ENCODE assay signal across 11 cellular contexts in genomic region chr2:47336259-47337238, GRCh38. TPM values are rescaled to one million over a fixed set of nuclear protein-coding genes. Genes with fewer than 3 reads are reported as not detected.
A peak's percentile ranks its signal among the peaks of the same experiment; 100 is the strongest.
DNase-seq lines count a peak whose midpoint lies in the region; ATAC-seq and TF ChIP-seq lines count a peak whose summit lies in the region.
"Had no signal": no experiment of that assay in that cellular context is flagged by ENCODE, and none has a peak within 500 bp of the region (broad histone marks: within the 10 kb centered on the region; RNA-seq: fewer than 3 reads in every experiment).

No MANE protein-coding gene starts in this region.

- peaks cover 17 to 46% (median 26%) of the 10 kb centered on the region in 10 experiments for H3K4me1 ChIP-seq in BLaER1 treated with 17β-estradiol and CSF1 and Interleukin-3, amounts not matched to agents 10 nM and 100 nM
- H3K4me1 ChIP-seq in OCI-LY3 (ENCODE audit: low read length) (peaks cover 24% of the 10 kb centered on the region), hepatocyte (ENCODE audit: insufficient read depth) (peaks cover 13% of the 10 kb centered on the region), left lung (peaks cover 0 to 15% of the 10 kb centered on the region in 2 donors)

- H3K27ac ChIP-seq in BLaER1 treated with 17β-estradiol and CSF1 and Interleukin-3, amounts not matched to agents 10 nM and 100 nM = peak overlapping the region in 10 of 11 experiments; percentile 28 to 91 (median 74); a peak in 19 of 22 replicates
- peak overlapping the region; percentile 61 for H3K27ac ChIP-seq in OCI-LY3 (ENCODE audit: low read length)
- H3K27ac ChIP-seq in hepatocyte = peak overlapping the region; percentile 80
- peak overlapping the region in 1 of 2 donors; percentile 38 for H3K27ac ChIP-seq in left lung
- H3K27ac ChIP-seq: cardiac muscle cell had no signal

- no peak overlapping the region for H3K27ac Mint-ChIP-seq in activated CD8-positive, alpha-beta T cell treated with anti-CD3 and anti-CD28 coated beads, Interleukin-2, amount 10 ng/mL, durations not matched to agents 7 days and 5 days
- H3K27ac Mint-ChIP-seq: CD4-positive, alpha-beta T cell had no signal

- H3K79me2 ChIP-seq in OCI-LY3 (ENCODE audit: low read length) = no peaks in the 10 kb centered on the region
- peaks cover 22% of the 10 kb centered on the region for H3K79me2 ChIP-seq in hepatocyte

- no peaks in the 10 kb centered on the region for H3K9me3 Mint-ChIP-seq in activated CD8-positive, alpha-beta T cell treated with anti-CD3 and anti-CD28 coated beads, Interleukin-2, amount 10 ng/mL, durations not matched to agents 7 days and 5 days (ENCODE audit: insufficient read depth)
- H3K9me3 Mint-ChIP-seq: CD4-positive, alpha-beta T cell had no signal

- TF ChIP-seq CTCF in OCI-LY3 (IDR thresholded peaks at IDR 0.05; ENCODE audit: low read depth, low read length) = no peak
- TF ChIP-seq CTCF in hepatocyte (IDR thresholded peaks at IDR 0.05; ENCODE audit: poor library complexity) = no peak
- TF ChIP-seq CTCF in left lung (IDR thresholded peaks at IDR 0.05) = no peak

- POLR2A ChIA-PET in activated CD8-positive, alpha-beta T cell treated with anti-CD3 and anti-CD28 coated beads, Interleukin-2, amount 10 ng/mL, durations not matched to agents 7 days and 5 days (lab: Charles Lee) = no interaction called here

- H3K36me3 Mint-ChIP-seq in activated CD8-positive, alpha-beta T cell treated with anti-CD3 and anti-CD28 coated beads, Interleukin-2, amount 10 ng/mL, durations not matched to agents 7 days and 5 days (ENCODE audit: low read depth) = no peaks in the 10 kb centered on the region

- 65% methylated on average over 4 of the region's 4 CpGs for WGBS in hepatocyte (ENCODE audit: low lambda C conversion rate, missing lambda C conversion rate)

- no peak overlapping the region for H3K4me3 ChIP-seq in BLaER1 treated with 17β-estradiol and CSF1 and Interleukin-3, amounts not matched to agents 10 nM and 100 nM
- peak overlapping the region; percentile 17; the same call in 1 of the 2 replicates for H3K4me3 ChIP-seq in OCI-LY3 (ENCODE audit: low read length)
- no peak overlapping the region for H3K4me3 ChIP-seq in hepatocyte
- no peak overlapping the region for H3K4me3 ChIP-seq in left lung
- H3K4me3 ChIP-seq: cardiac muscle cell had no signal

- H2AFZ ChIP-seq in OCI-LY3 (ENCODE audit: low read depth, low read length) (peak overlapping the region; percentile 67; the same call in 1 of the 2 replicates), hepatocyte (no peak overlapping the region)

- peak overlapping the region; percentile 43 to 84 (median 67) for H3K4me2 ChIP-seq in BLaER1 treated with 17β-estradiol and CSF1 and Interleukin-3, amounts not matched to agents 10 nM and 100 nM
- H3K4me2 ChIP-seq in OCI-LY3 (ENCODE audit: low read length) (peak overlapping the region; percentile 63), hepatocyte (peak overlapping the region; percentile 59)

- no peaks in the 10 kb centered on the region for H3K27me3 ChIP-seq in BLaER1 treated with 17β-estradiol and CSF1 and Interleukin-3, amounts not matched to agents 10 nM and 100 nM
- H3K27me3 ChIP-seq in OCI-LY3 (ENCODE audit: low read depth, low read length) (no peaks in the 10 kb centered on the region), hepatocyte (no peaks in the 10 kb centered on the region), left lung (no peaks in the 10 kb centered on the region)
- H3K27me3 ChIP-seq: cardiac muscle cell had no signal

- no peaks in the 10 kb centered on the region for H3K4me1 Mint-ChIP-seq in activated CD8-positive, alpha-beta T cell treated with anti-CD3 and anti-CD28 coated beads, Interleukin-2, amount 10 ng/mL, durations not matched to agents 7 days and 5 days (ENCODE audit: low read depth)

- H3K9me3 ChIP-seq in BLaER1 treated with 17β-estradiol and CSF1 and Interleukin-3, amounts not matched to agents 10 nM and 100 nM (replicated peaks in 1 of 11) = peaks cover 0 to 7% (median 0%) of the 10 kb centered on the region in 11 experiments; a peak in 6 of 22 replicates
- no peaks in the 10 kb centered on the region for H3K9me3 ChIP-seq in OCI-LY3 (ENCODE audit: insufficient read depth, low read length)
- H3K9me3 ChIP-seq in hepatocyte (ENCODE audit: low read depth) = no peaks in the 10 kb centered on the region
- H3K9me3 ChIP-seq in left lung = no peaks in the 10 kb centered on the region

- intact Hi-C loops in left lung (cut with DNase I) = loop anchor here in 1 of 2 donors (5.0 kb wide), 1 partner anchor 51 kb away; no protein-coding TSS in a partner anchor

- ATAC-seq in GM21723 (IDR thresholded peaks at IDR 0.05; ENCODE audit: unreplicated experiment) = peak; percentile 71
- no peak for ATAC-seq in left lung
- no peak for ATAC-seq in activated CD8-positive, alpha-beta T cell treated with anti-CD3 and anti-CD28 coated beads, Interleukin-2, amount 10 ng/mL, durations not matched to agents 7 days and 5 days

- H3K27me3 Mint-ChIP-seq in activated CD8-positive, alpha-beta T cell treated with anti-CD3 and anti-CD28 coated beads, Interleukin-2, amount 10 ng/mL, durations not matched to agents 7 days and 5 days (ENCODE audit: low read depth) = peaks cover 18% of the 10 kb centered on the region

- no peak overlapping the region for H3K4me3 Mint-ChIP-seq in activated CD8-positive, alpha-beta T cell treated with anti-CD3 and anti-CD28 coated beads, Interleukin-2, amount 10 ng/mL, durations not matched to agents 7 days and 5 days
- H3K4me3 Mint-ChIP-seq: CD4-positive, alpha-beta T cell had no signal

- DNase-seq in hepatocyte (ENCODE audit: low spot score) (peak; percentile 49), left lung (no peak), NCI-H2227 treated with DMSO at 0.1 percent for 48 hours (lab: John Stamatoyannopoulos, UW) (no peak), ureter (ENCODE audit: low spot score) (no peak)
- no peak for DNase-seq in activated CD8-positive, alpha-beta T cell treated with anti-CD3 and anti-CD28 coated beads, Interleukin-2, amount 10 ng/mL, durations not matched to agents 7 days and 5 days
- DNase-seq: activated CD4-positive, alpha-beta T cell treated with anti-CD3 and anti-CD28 coated beads for 1 hour; CD4-positive, alpha-beta T cell had no signal

- no peaks in the 10 kb centered on the region for H3K36me3 ChIP-seq in BLaER1 treated with 17β-estradiol and CSF1 and Interleukin-3, amounts not matched to agents 10 nM and 100 nM
- H3K36me3 ChIP-seq in OCI-LY3 (replicated peaks; ENCODE audit: low read depth, low read length) (no peaks in the 10 kb centered on the region), hepatocyte (replicated peaks; ENCODE audit: insufficient read depth, low read depth) (no peaks in the 10 kb centered on the region), left lung (peaks cover 0 to 5% of the 10 kb centered on the region in 2 donors)
- H3K36me3 ChIP-seq: cardiac muscle cell had no signal

- H3K9ac ChIP-seq in BLaER1 treated with 17β-estradiol and CSF1 and Interleukin-3, amounts not matched to agents 10 nM and 100 nM = peak overlapping the region in 10 of 11 experiments; percentile 14 to 82 (median 68); a peak in 18 of 22 replicates
- H3K9ac ChIP-seq in OCI-LY3 (ENCODE audit: low read length) = peak overlapping the region; percentile 19; the same call in 1 of the 2 replicates

- CTCF ChIA-PET in activated CD8-positive, alpha-beta T cell treated with anti-CD3 and anti-CD28 coated beads, Interleukin-2, amount 10 ng/mL, durations not matched to agents 7 days and 5 days (lab: Charles Lee) = interaction anchor here (1.0 to 6.0 kb wide), 6 partner anchors 10 to 430 kb away, joined by 3 to 49 read pairs (median 6); no protein-coding TSS in a partner anchor

- no peaks in the 10 kb centered on the region for H4K20me1 ChIP-seq in BLaER1 treated with 17β-estradiol and CSF1 and Interleukin-3, amounts not matched to agents 10 nM and 100 nM
- H4K20me1 ChIP-seq in OCI-LY3 (ENCODE audit: insufficient read depth, low read length) (no peaks in the 10 kb centered on the region), hepatocyte (ENCODE audit: insufficient read depth, poor library complexity, severe bottlenecking) (no peaks in the 10 kb centered on the region)

- no peaks in the 10 kb centered on the region for H3K9me2 ChIP-seq in hepatocyte (replicated peaks; ENCODE audit: insufficient read depth)

RNA-seq across cellular contexts. Expression of gene EPCAM, which starts 32.6 kb away (rescaled TPM):
- total RNA-seq in hepatocyte = 390 and 442 TPM in 2 replicates
- polyA plus RNA-seq in hepatocyte = 521 and 613 TPM in 2 replicates
- 100 to 1,000 TPM; 135 to 201 TPM for total RNA-seq in left lung
- total RNA-seq in ureter = 59.9 TPM
- not detected for total RNA-seq in activated CD8-positive, alpha-beta T cell treated with anti-CD3 and anti-CD28 coated beads, Interleukin-2, amount 10 ng/mL, durations not matched to agents 7 days and 5 days
- total RNA-seq: CD4-positive, alpha-beta T cell had no signal

Comparison
In these comparisons a context has a peak if more than half of its experiments do, and no peak if none do; other contexts are left out.
1. RNA of gene EPCAM, which starts 32.6 kb away (total RNA-seq): 390 to 442 TPM in hepatocyte, 135 to 201 TPM in left lung and 59.9 TPM in ureter (single experiment); not detected in activated CD8-positive, alpha-beta T cell treated with anti-CD3 and anti-CD28 coated beads, Interleukin-2, amount 10 ng/mL, durations not matched to agents 7 days and 5 days; every median in the first group is over 10 times any median in the second.
2. Peak in every context shown above with its lines, with median percentiles within 50 percentile points of each other: H3K4me2 ChIP-seq.